In the genomic region with DNA sequence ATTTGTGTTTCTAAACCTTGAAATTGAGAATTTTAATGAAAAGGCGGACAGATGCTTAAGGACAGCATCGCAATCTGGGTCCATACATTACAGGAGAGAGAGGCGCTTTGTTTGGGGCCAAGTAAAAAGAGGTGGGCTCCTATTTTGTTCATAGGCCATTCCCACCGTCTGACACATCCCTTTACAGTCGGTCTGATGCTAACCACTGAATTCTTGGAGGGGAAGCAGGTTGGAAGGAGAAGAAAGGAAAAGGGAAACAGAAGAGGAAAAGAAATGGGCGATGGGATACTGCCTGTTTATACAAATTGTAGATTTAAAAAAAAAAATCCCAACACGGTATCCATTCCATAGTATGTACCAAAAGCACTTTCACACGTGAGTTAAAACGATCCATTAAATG, we compare ENCODE assay signal across 1 cellular context.
TF ChIP-seq lines count a peak whose summit lies in the region.

No MANE protein-coding gene starts in this region.

TF ChIP-seq in H1, 55 proteins besides CTCF, POLR2A, EP300 and RAD21:
- no peak for TF ChIP-seq CHD1 (IDR thresholded peaks at IDR 0.05; ENCODE audit: low read depth, low read length)
- TF ChIP-seq TCF12 (IDR thresholded peaks at IDR 0.05; ENCODE audit: low read depth, low read length): 0 out of 2 replicates have a peak, but pooled peaks have one; percentile 20
- no peak for TF ChIP-seq SP1 (IDR thresholded peaks at IDR 0.05; ENCODE audit: low read depth, low read length)
- TF ChIP-seq KDM1A (IDR thresholded peaks at IDR 0.05; ENCODE audit: borderline replicate concordance, low read length): no peak
- TF ChIP-seq, protein P1, sequence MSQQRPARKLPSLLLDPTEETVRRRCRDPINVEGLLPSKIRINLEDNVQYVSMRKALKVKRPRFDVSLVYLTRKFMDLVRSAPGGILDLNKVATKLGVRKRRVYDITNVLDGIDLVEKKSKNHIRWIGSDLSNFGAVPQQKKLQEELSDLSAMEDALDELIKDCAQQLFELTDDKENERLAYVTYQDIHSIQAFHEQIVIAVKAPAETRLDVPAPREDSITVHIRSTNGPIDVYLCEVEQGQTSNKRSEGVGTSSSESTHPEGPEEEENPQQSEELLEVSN (IDR thresholded peaks at IDR 0.05): no peak
- TF ChIP-seq CEBPB (IDR thresholded peaks at IDR 0.05; ENCODE audit: low read depth, low read length): no peak
- peak; percentile 42 for TF ChIP-seq EZH2 (IDR thresholded peaks at IDR 0.05; ENCODE audit: low read depth, low read length, severe bottlenecking)
TF ChIP-seq in H1: peak in this region for 2.
